13 cellular contexts compared by ENCODE assay signal in the genomic region with DNA sequence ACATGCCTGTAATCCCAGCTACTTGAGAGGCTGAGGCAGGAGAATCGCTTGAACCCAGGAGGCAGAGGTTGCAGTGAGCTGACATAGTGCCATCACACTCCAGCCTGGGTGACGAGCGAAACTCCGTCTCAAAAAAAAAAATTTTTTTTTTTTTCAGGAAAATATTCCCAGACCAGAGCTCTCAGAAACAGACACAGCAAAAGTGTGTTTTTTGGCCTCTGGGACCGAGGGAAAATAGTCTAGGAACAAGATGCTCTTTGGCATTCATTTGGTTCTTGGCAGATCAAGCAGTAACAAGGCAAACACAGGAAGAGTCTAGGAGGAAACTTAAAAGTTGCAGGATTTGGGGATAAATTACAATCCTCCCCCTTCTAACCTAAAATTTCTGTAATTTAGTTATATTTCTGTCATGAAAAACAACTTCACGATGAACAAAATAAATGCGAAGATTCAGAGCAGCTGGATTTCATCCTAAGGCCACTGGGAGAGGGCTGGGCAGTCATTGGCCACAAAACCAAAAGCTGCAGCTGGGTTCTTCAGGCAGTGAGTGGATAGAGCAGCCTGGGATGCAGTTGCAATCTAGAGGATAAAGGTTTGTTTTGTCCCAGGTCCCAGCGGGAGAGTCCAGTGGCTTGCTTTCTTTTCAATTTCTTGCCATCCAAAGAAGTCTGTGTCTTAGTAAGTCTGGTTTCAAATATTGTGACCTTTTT. TPM values are rescaled to one million over a fixed set of nuclear protein-coding genes. Genes with fewer than 3 reads are reported as not detected.
DNase-seq lines count a peak whose midpoint lies in the region; ATAC-seq and TF ChIP-seq lines count a peak whose summit lies in the region.
"Had no signal": no experiment of that assay in that cellular context is flagged by ENCODE, and none has a peak within 500 bp of the region (broad histone marks: within the 10 kb centered on the region; RNA-seq: fewer than 3 reads in every experiment).

No MANE protein-coding gene starts in this region.

- H3K27ac Mint-ChIP-seq in activated naive CD4-positive, alpha-beta T cell treated with anti-CD3 and anti-CD28 coated beads, Interleukin-2, amount 50 U/mL, for 72 hours = peak overlapping the region; percentile 20 to 79
- H3K27ac Mint-ChIP-seq in neural progenitor cell = no peak overlapping the region
- H3K27ac Mint-ChIP-seq: endodermal cell had no signal

- H2AFZ ChIP-seq in neural progenitor cell (replicated peaks) = no peak overlapping the region

- no peaks in the 10 kb centered on the region for H3K9me3 Mint-ChIP-seq in activated naive CD4-positive, alpha-beta T cell treated with anti-CD3 and anti-CD28 coated beads, Interleukin-2, amount 50 U/mL, for 72 hours
- H3K9me3 Mint-ChIP-seq in neural progenitor cell = no peaks in the 10 kb centered on the region
- H3K9me3 Mint-ChIP-seq: endodermal cell, nephron progenitor cell had no signal

- no peaks in the 10 kb centered on the region for H3K27me3 Mint-ChIP-seq in neural progenitor cell (ENCODE audit: insufficient read depth, low read depth)

- in situ Hi-C loops in transverse colon (cut with MboI; ENCODE audit: low pct_ligation_motif_present in 1 of 4, low pct_unique_long_range_greater_than_20kb in 1 of 4, low sequenced_read_pairs in 3 of 4) = loop anchor here (5.0 to 10.0 kb wide), 3 partner anchors 338 to 411 kb away; no protein-coding TSS in a partner anchor

- H3K36me3 ChIP-seq in neural progenitor cell = no peaks in the 10 kb centered on the region
- H3K36me3 ChIP-seq in transverse colon = peaks cover 0 to 4% (median 0%) of the 10 kb centered on the region in 4 donors
- peaks cover 30% of the 10 kb centered on the region for H3K36me3 ChIP-seq in effector memory CD4-positive, alpha-beta T cell (ENCODE audit: control insufficient read depth, insufficient read depth, low read length)
- no peaks in the 10 kb centered on the region for H3K36me3 ChIP-seq in mucosa of descending colon (ENCODE audit: low read depth)

- TF ChIP-seq CTCF in neural progenitor cell (IDR thresholded peaks at IDR 0.05) (no peak), transverse colon (IDR thresholded peaks at IDR 0.05) (no peak), mucosa of descending colon (IDR thresholded peaks at IDR 0.05) (no peak)

- no peaks in the 10 kb centered on the region for H3K36me3 Mint-ChIP-seq in activated naive CD4-positive, alpha-beta T cell treated with anti-CD3 and anti-CD28 coated beads, Interleukin-2, amount 50 U/mL, for 72 hours
- peaks cover 4% of the 10 kb centered on the region for H3K36me3 Mint-ChIP-seq in neural progenitor cell

- TF ChIP-seq POLR2A in transverse colon (IDR thresholded peaks at IDR 0.05) = no peak

- H3K27me3 ChIP-seq in neural progenitor cell (no peaks in the 10 kb centered on the region), transverse colon (no peaks in the 10 kb centered on the region)
- no peaks in the 10 kb centered on the region for H3K27me3 ChIP-seq in effector memory CD4-positive, alpha-beta T cell (replicated peaks; ENCODE audit: control insufficient read depth, insufficient read depth, low read length, poor library complexity, severe bottlenecking)

- peaks cover 18% of the 10 kb centered on the region for H3K4me1 Mint-ChIP-seq in neural progenitor cell

- no peak for TF ChIP-seq EP300 in transverse colon (IDR thresholded peaks at IDR 0.05; ENCODE audit: low read depth)

- no peak for ATAC-seq in activated naive CD4-positive, alpha-beta T cell treated with anti-CD3 and anti-CD28 coated beads, Interleukin-2, amount 50 U/mL, for 72 hours
- no peak for ATAC-seq in mucosa of descending colon

- WGBS in transverse colon (ENCODE audit: low coverage in 1 of 2), 2 donors = 57 to 64% methylated on average over 6 to 8 of the region's 8 CpGs

- no peaks in the 10 kb centered on the region for H3K79me2 ChIP-seq in neural progenitor cell (ENCODE audit: low read depth)

- H3K27ac ChIP-seq in neural progenitor cell = peak overlapping the region; percentile 1
- H3K27ac ChIP-seq in transverse colon = peak overlapping the region; percentile 36 to 64 (median 48)
- H3K27ac ChIP-seq in effector memory CD4-positive, alpha-beta T cell (ENCODE audit: insufficient read depth, low read length, poor library complexity, severe bottlenecking) = no peak overlapping the region

- H4K20me1 ChIP-seq in neural progenitor cell (ENCODE audit: low read depth) = no peaks in the 10 kb centered on the region

- H3K4me1 ChIP-seq in neural progenitor cell = peaks cover 15% of the 10 kb centered on the region
- peaks cover 0 to 11% (median 5%) of the 10 kb centered on the region in 4 donors for H3K4me1 ChIP-seq in transverse colon
- no peaks in the 10 kb centered on the region for H3K4me1 ChIP-seq in effector memory CD4-positive, alpha-beta T cell (ENCODE audit: control insufficient read depth, insufficient read depth, low read length, poor library complexity, severe bottlenecking)
- H3K4me1 ChIP-seq in mucosa of descending colon (ENCODE audit: low read depth) = peaks cover 5% of the 10 kb centered on the region

- no peak overlapping the region for H3K4me3 Mint-ChIP-seq in neural progenitor cell
- H3K4me3 Mint-ChIP-seq: endodermal cell, nephron progenitor cell had no signal

- H3K9ac ChIP-seq in neural progenitor cell = no peak overlapping the region

- no peak overlapping the region for H3K4me2 ChIP-seq in neural progenitor cell

- intact Hi-C loops in transverse colon (cut with DNase I; ENCODE audit: low total_unique reads) (no loop called here), mucosa of descending colon (cut with DNase I, micrococcal nuclease) (loop anchor here in 1 of 2 donors (5.0 kb wide), 1 partner anchor 348 kb away; no protein-coding TSS in a partner anchor)

- H3F3A ChIP-seq in neural progenitor cell (ENCODE audit: low read depth) = no peaks in the 10 kb centered on the region

- no peak for DNase-seq in activated naive CD4-positive, alpha-beta T cell treated with anti-CD3 and anti-CD28 coated beads, Interleukin-2, amount 50 U/mL, for 72 hours (ENCODE audit: low spot score in 2 of 2)
- DNase-seq in activated naive CD4-positive, alpha-beta T cell (lab: John Stamatoyannopoulos, UW) = no peak
- peak; percentile 60 for DNase-seq in fibroblast of peridontal ligament (ENCODE audit: extremely low read depth)
- peak; percentile 53 for DNase-seq in neural progenitor cell (ENCODE audit: low spot score)
- no peak for DNase-seq in transverse colon
- no peak for DNase-seq in effector memory CD4-positive, alpha-beta T cell
- DNase-seq in KG1 (lab: John Stamatoyannopoulos, UW) = no peak
- no peak for DNase-seq in mucosa of descending colon
- DNase-seq: activated CD4-positive, CD25-positive, alpha-beta regulatory T cell; endodermal cell; nephron progenitor cell; stimulated activated CD4-positive, alpha-beta T cell treated with anti-CD3 and anti-CD28 coated beads, Interleukin-15, amount 100 ng/mL, for 24 hours; stimulated activated naive CD4-positive, alpha-beta T cell had no signal

- no peaks in the 10 kb centered on the region for H3K9me3 ChIP-seq in neural progenitor cell (ENCODE audit: low read depth)
- no peaks in the 10 kb centered on the region for H3K9me3 ChIP-seq in transverse colon
- H3K9me3 ChIP-seq in effector memory CD4-positive, alpha-beta T cell (ENCODE audit: control insufficient read depth, low read length) = no peaks in the 10 kb centered on the region
- H3K9me3 ChIP-seq in mucosa of descending colon = no peaks in the 10 kb centered on the region

- H3K4me3 ChIP-seq in neural progenitor cell (no peak overlapping the region), transverse colon (no peak overlapping the region), mucosa of descending colon (no peak overlapping the region)
- no peak overlapping the region for H3K4me3 ChIP-seq in effector memory CD4-positive, alpha-beta T cell (ENCODE audit: insufficient read depth, low read depth, low read length, poor library complexity, severe bottlenecking)

RNA-seq across cellular contexts. Expression of a gene that starts 19.7 kb away (rescaled TPM):
- total RNA-seq in activated naive CD4-positive, alpha-beta T cell treated with anti-CD3 and anti-CD28 coated beads, Interleukin-2, amount 50 U/mL, for 72 hours = 100 to 1,000 TPM in 1 of 2 donors, 10 to 100 TPM in 1; 64.2 to 189 TPM
- total RNA-seq in neural progenitor cell (ENCODE audit: low replicate concordance) = 20.5 and 38.0 TPM in 2 replicates
- total RNA-seq in transverse colon = 100 to 1,000 TPM in 2 of 4 donors, 10 to 100 TPM in 2; 50.2 to 206 (median 85.3) TPM
- total RNA-seq in mucosa of descending colon = 10 to 100 TPM; 37.7 to 64.3 (median 52.5) TPM

RNA-seq across cellular contexts. Expression of a gene that starts 40.1 kb away (rescaled TPM):
- total RNA-seq in activated naive CD4-positive, alpha-beta T cell treated with anti-CD3 and anti-CD28 coated beads, Interleukin-2, amount 50 U/mL, for 72 hours = 10 to 100 TPM in 1 of 2 donors, 1 to 10 TPM in 1; 8.0 to 11.9 TPM
- total RNA-seq in neural progenitor cell (ENCODE audit: low replicate concordance) (13.0 and 17.7 TPM in 2 replicates), transverse colon (100 to 1,000 TPM in 3 of 4 donors, 10 to 100 TPM in 1; 82.7 to 714 (median 225) TPM), mucosa of descending colon (100 to 1,000 TPM; 177 to 472 (median 306) TPM)

Comparison
In these comparisons a context has a peak if more than half of its experiments do, and no peak if none do; other contexts are left out.
1. DNase-seq: peak in fibroblast of peridontal ligament (single experiment) and neural progenitor cell (single experiment); none in activated naive CD4-positive, alpha-beta T cell treated with anti-CD3 and anti-CD28 coated beads, Interleukin-2, amount 50 U/mL, for 72 hours (0 of 2), activated naive CD4-positive, alpha-beta T cell (0 of 4), transverse colon (single experiment), effector memory CD4-positive, alpha-beta T cell (0 of 3), KG1 (single experiment) and mucosa of descending colon (0 of 3).